In genomic region chr17:4818276-4818675, GRCh38 we compare ENCODE assay signal across 27 cellular contexts. TPM values are rescaled to one million over a fixed set of nuclear protein-coding genes. Genes with fewer than 3 reads are reported as not detected.
"Had no signal": no experiment of that assay in that cellular context is flagged by ENCODE, and none has a peak within 500 bp of the region (broad histone marks: within the 10 kb centered on the region; RNA-seq: fewer than 3 reads in every experiment).

No MANE protein-coding gene starts in this region.

- H3K4me1 ChIP-seq: heart right ventricle, right atrium auricular region, sigmoid colon, testis, tibial nerve, upper lobe of right lung, vagina had no signal

- DNase-seq: effector CD4-positive, alpha-beta T cell; heart right ventricle; hypothalamus; kidney; left colon; left ventricle myocardium superior; mesenchymal stem cell; midbrain; sigmoid colon; stimulated activated CD4-positive, alpha-beta T cell treated with anti-CD3 and anti-CD28 coated beads, Interleukin-2, amount 100 ng/mL, for 24 hours; stimulated activated CD4-positive, alpha-beta T cell treated with anti-CD3 and anti-CD28 coated beads, Interleukin-4, amount 100 ng/mL, for 4 hours; stimulated activated naive B cell treated with anti-CD40 and anti-IgM and Interleukin-4, amounts not matched to agents 10 μg/mL and 1 μg/mL and 100 μg/mL, for 72 hours; stimulated activated naive CD8-positive, alpha-beta T cell treated with anti-CD3 and anti-CD28 coated beads, Interleukin-15, amount 100 ng/mL, for 72 hours; testis; upper lobe of right lung had no signal

- H3K27ac ChIP-seq: coronary artery, heart right ventricle, right atrium auricular region, sigmoid colon, skin epidermis, testis, tibial nerve, upper lobe of right lung, vagina had no signal

- H3K9me3 ChIP-seq: heart right ventricle, right atrium auricular region, sigmoid colon, testis, tibial nerve, upper lobe of right lung, vagina had no signal

- H3K27me3 ChIP-seq: heart right ventricle, right atrium auricular region, sigmoid colon, testis, tibial nerve, upper lobe of right lung, vagina had no signal

- ATAC-seq: left colon; left ventricle myocardium superior; stimulated activated naive B cell treated with anti-CD40 and anti-IgM and Interleukin-4, amounts not matched to agents 10 μg/mL and 1 μg/mL and 100 μg/mL, for 72 hours; stimulated activated naive CD8-positive, alpha-beta T cell treated with anti-CD3 and anti-CD28 coated beads, Interleukin-15, amount 100 ng/mL, for 72 hours; upper lobe of right lung had no signal

- H3K4me3 ChIP-seq: coronary artery, heart right ventricle, lung, right atrium auricular region, sigmoid colon, skin epidermis, testis, tibial nerve, upper lobe of right lung, vagina had no signal

RNA-seq across cellular contexts. Expression of gene GLTPD2, which starts 29.5 kb away (rescaled TPM):
- total RNA-seq: dermis microvascular lymphatic vessel endothelial cell, frontal cortex, left ventricle myocardium superior, osteocyte, pulmonary artery endothelial cell, right atrium auricular region, sigmoid colon, subcutaneous adipose tissue, testis, tibial nerve, upper lobe of right lung, vagina had no signal
- polyA plus RNA-seq: heart right ventricle, neural cell had no signal
